ENCODE assay signal across 14 cellular contexts in the genomic region with DNA sequence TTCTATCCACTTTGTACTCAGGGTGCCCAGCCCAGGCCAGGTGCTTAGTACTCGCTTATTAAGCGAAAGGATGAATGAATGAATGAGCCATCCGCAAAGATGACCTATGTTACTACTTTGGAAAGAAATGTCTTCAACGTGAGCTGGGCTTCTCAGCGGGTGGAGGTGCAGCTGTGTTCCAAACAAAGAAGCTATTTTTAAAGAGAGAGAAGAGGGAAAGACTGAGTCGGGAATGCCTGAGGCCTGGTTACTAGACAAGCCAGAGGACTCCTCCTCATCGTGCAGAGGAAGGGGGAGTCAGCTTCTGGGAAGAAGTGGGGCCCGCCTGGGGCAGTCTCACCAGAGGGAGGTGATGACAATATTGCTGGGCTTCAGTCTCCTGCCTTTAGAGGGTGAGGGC. TPM values are rescaled to one million over a fixed set of nuclear protein-coding genes. Genes with fewer than 3 reads are reported as not detected.
DNase-seq lines count a peak whose midpoint lies in the region; ATAC-seq and TF ChIP-seq lines count a peak whose summit lies in the region.
"Had no signal": no experiment of that assay in that cellular context is flagged by ENCODE, and none has a peak within 500 bp of the region (broad histone marks: within the 10 kb centered on the region; RNA-seq: fewer than 3 reads in every experiment).

No MANE protein-coding gene starts in this region.

- no peaks in the 10 kb centered on the region for H3K36me3 ChIP-seq in heart left ventricle
- no peaks in the 10 kb centered on the region for H3K36me3 ChIP-seq in uterus
- H3K36me3 ChIP-seq: adrenal gland had no signal

- H3K4me3 ChIP-seq in heart left ventricle = no peak overlapping the region
- H3K4me3 ChIP-seq in right cardiac atrium (ENCODE audit: low read length) = no peak overlapping the region
- H3K4me3 ChIP-seq in uterus = no peak overlapping the region
- H3K4me3 ChIP-seq: adrenal gland had no signal

- H3K9me3 Mint-ChIP-seq in activated naive CD8-positive, alpha-beta T cell treated with anti-CD3 and anti-CD28 coated beads, Interleukin-2, amount 10 ng/mL, durations not matched to agents 7 days and 5 days = no peaks in the 10 kb centered on the region
- H3K9me3 Mint-ChIP-seq in naive thymus-derived CD8-positive, alpha-beta T cell = no peaks in the 10 kb centered on the region

- H3K27ac ChIP-seq in heart left ventricle (peak overlapping the region in 3 of 12 donors; percentile 18 to 61 (median 22)), right cardiac atrium (ENCODE audit: low read length) (no peak overlapping the region), uterus (peak overlapping the region; percentile 82 to 93)
- H3K27ac ChIP-seq: adrenal gland, RWPE1 had no signal

- no peak for TF ChIP-seq POLR2A in heart left ventricle (IDR thresholded peaks at IDR 0.05)
- TF ChIP-seq POLR2A in uterus (IDR thresholded peaks at IDR 0.05) = no peak

- peak in 3 of 4 donors; percentile 11 to 41 (median 33) for ATAC-seq in heart left ventricle
- ATAC-seq in right cardiac atrium = no peak
- no peak for ATAC-seq in activated naive CD8-positive, alpha-beta T cell treated with anti-CD3 and anti-CD28 coated beads, Interleukin-2, amount 10 ng/mL, durations not matched to agents 7 days and 5 days (ENCODE audit: low read depth)
- ATAC-seq in naive thymus-derived CD8-positive, alpha-beta T cell = no peak
- ATAC-seq in HG03378 (IDR thresholded peaks at IDR 0.05; ENCODE audit: unreplicated experiment) = no peak
- ATAC-seq in GM21447 (IDR thresholded peaks at IDR 0.05; ENCODE audit: unreplicated experiment) = no peak

- no peaks in the 10 kb centered on the region for H3K27me3 Mint-ChIP-seq in activated naive CD8-positive, alpha-beta T cell treated with anti-CD3 and anti-CD28 coated beads, Interleukin-2, amount 10 ng/mL, durations not matched to agents 7 days and 5 days
- H3K27me3 Mint-ChIP-seq in naive thymus-derived CD8-positive, alpha-beta T cell = no peaks in the 10 kb centered on the region

- peaks cover 0 to 11% (median 0%) of the 10 kb centered on the region in 12 donors for H3K9me3 ChIP-seq in heart left ventricle
- H3K9me3 ChIP-seq in right cardiac atrium (ENCODE audit: control insufficient read depth, low read length) = no peaks in the 10 kb centered on the region
- H3K9me3 ChIP-seq in uterus = no peaks in the 10 kb centered on the region
- H3K9me3 ChIP-seq: adrenal gland had no signal

- H3K27ac Mint-ChIP-seq in activated naive CD8-positive, alpha-beta T cell treated with anti-CD3 and anti-CD28 coated beads, Interleukin-2, amount 10 ng/mL, durations not matched to agents 7 days and 5 days = peak overlapping the region; percentile 94
- peak overlapping the region; percentile 81 to 98 (median 94) for H3K27ac Mint-ChIP-seq in naive thymus-derived CD8-positive, alpha-beta T cell

- POLR2A ChIA-PET in activated naive CD8-positive, alpha-beta T cell treated with anti-CD3 and anti-CD28 coated beads, Interleukin-2, amount 10 ng/mL, durations not matched to agents 7 days and 5 days (lab: Charles Lee) = interaction anchor here (1.0 to 4.6 kb wide), 8 partner anchors 9 to 92 kb away, joined by 3 to 44 read pairs (median 16); a partner anchor contains a TSS
- POLR2A ChIA-PET in naive thymus-derived CD8-positive, alpha-beta T cell (lab: Charles Lee) = interaction anchor here (0.6 to 6.6 kb wide), 17 partner anchors 10 to 102 kb away, joined by 3 to 70 read pairs (median 6); a partner anchor contains a TSS

- peaks cover 71% of the 10 kb centered on the region for H3K4me1 Mint-ChIP-seq in activated naive CD8-positive, alpha-beta T cell treated with anti-CD3 and anti-CD28 coated beads, Interleukin-2, amount 10 ng/mL, durations not matched to agents 7 days and 5 days
- H3K4me1 Mint-ChIP-seq in naive thymus-derived CD8-positive, alpha-beta T cell = peaks cover 39 to 87% (median 85%) of the 10 kb centered on the region in 4 donors

- peaks cover 30% of the 10 kb centered on the region for H3K36me3 Mint-ChIP-seq in activated naive CD8-positive, alpha-beta T cell treated with anti-CD3 and anti-CD28 coated beads, Interleukin-2, amount 10 ng/mL, durations not matched to agents 7 days and 5 days
- no peaks in the 10 kb centered on the region for H3K36me3 Mint-ChIP-seq in naive thymus-derived CD8-positive, alpha-beta T cell

- TF ChIP-seq CTCF in heart left ventricle (IDR thresholded peaks at IDR 0.05) (no peak), uterus (IDR thresholded peaks at IDR 0.05) (no peak)

- H3K27me3 ChIP-seq in heart left ventricle (no peaks in the 10 kb centered on the region), right cardiac atrium (ENCODE audit: control insufficient read depth, insufficient read depth) (no peaks in the 10 kb centered on the region), uterus (no peaks in the 10 kb centered on the region)
- H3K27me3 ChIP-seq: adrenal gland had no signal

- WGBS in heart left ventricle, 4 donors = 58 to 64% (median 63%) methylated on average over 8 of the region's 8 CpGs
- 66% methylated on average over 8 of the region's 8 CpGs for WGBS in right cardiac atrium

- peaks cover 0 to 30% (median 9%) of the 10 kb centered on the region in 12 donors for H3K4me1 ChIP-seq in heart left ventricle
- H3K4me1 ChIP-seq in right cardiac atrium (ENCODE audit: control insufficient read depth, insufficient read depth, low read length) = no peaks in the 10 kb centered on the region
- H3K4me1 ChIP-seq in uterus = peaks cover 8 to 9% of the 10 kb centered on the region in 2 donors
- H3K4me1 ChIP-seq: adrenal gland had no signal

- intact Hi-C loops in heart left ventricle (cut with DNase I) (no loop called here), right cardiac atrium (cut with DNase I) (no loop called here), uterus (cut with DNase I; ENCODE audit: low total_unique reads) (no loop called here)

- in situ Hi-C loops in ACHN (cut with HindIII; ENCODE audit: low pct_ligation_motif_present, low pct_unique_long_range_greater_than_20kb, low sequenced_read_pairs) = no loop called here

- no peak for DNase-seq in heart left ventricle
- DNase-seq in right cardiac atrium = no peak
- DNase-seq in activated naive CD8-positive, alpha-beta T cell treated with anti-CD3 and anti-CD28 coated beads, Interleukin-2, amount 10 ng/mL, durations not matched to agents 7 days and 5 days = no peak
- no peak for DNase-seq in naive thymus-derived CD8-positive, alpha-beta T cell
- DNase-seq in uterus = peak; percentile 25 to 26
- DNase-seq in ACHN = no peak
- DNase-seq: adrenal gland, hippocampal formation, NCI-H2227 treated with DMSO at 0.1 percent for 48 hours had no signal

- peak overlapping the region; percentile 78 for H3K4me3 Mint-ChIP-seq in activated naive CD8-positive, alpha-beta T cell treated with anti-CD3 and anti-CD28 coated beads, Interleukin-2, amount 10 ng/mL, durations not matched to agents 7 days and 5 days
- H3K4me3 Mint-ChIP-seq in naive thymus-derived CD8-positive, alpha-beta T cell = peak overlapping the region in 7 of 10 donors; percentile 36 to 87 (median 82)

RNA-seq across cellular contexts. Expression of a gene that starts 30.4 kb away (rescaled TPM):
- total RNA-seq in heart left ventricle = 1 to 10 TPM in 2 of 9 donors, under 1 TPM in 6, not detected in 1; 0.12 to 6.0 (median 0.23) TPM
- under 1 TPM in 1 of 2 donors, not detected in 1; 0.10 TPM for polyA plus RNA-seq in heart left ventricle
- total RNA-seq in right cardiac atrium = under 1 TPM; 0.25 to 0.72 (median 0.40) TPM
- 0.05 TPM for polyA plus RNA-seq in right cardiac atrium
- total RNA-seq in activated naive CD8-positive, alpha-beta T cell treated with anti-CD3 and anti-CD28 coated beads, Interleukin-2, amount 10 ng/mL, durations not matched to agents 7 days and 5 days = 100 to 1,000 TPM; 303 to 313 TPM
- total RNA-seq in naive thymus-derived CD8-positive, alpha-beta T cell = 100 to 1,000 TPM; 165 to 174 TPM
- 100 to 1,000 TPM; 136 to 227 (median 192) TPM for polyA plus RNA-seq in naive thymus-derived CD8-positive, alpha-beta T cell
- under 1 TPM in 3 of 4 donors, not detected in 1; under 0.01 to 0.14 (median 0.12) TPM for total RNA-seq in uterus
- total RNA-seq: lung microvascular endothelial cell had no signal
- polyA plus RNA-seq: BJ had no signal

Comparison
In these comparisons a context has a peak if more than half of its experiments do, and no peak if none do; other contexts are left out.
1. ATAC-seq: peak in heart left ventricle (3 of 4); none in right cardiac atrium (0 of 2), activated naive CD8-positive, alpha-beta T cell treated with anti-CD3 and anti-CD28 coated beads, Interleukin-2, amount 10 ng/mL, durations not matched to agents 7 days and 5 days (single experiment), naive thymus-derived CD8-positive, alpha-beta T cell (0 of 2), HG03378 (single experiment) and GM21447 (single experiment).
2. DNase-seq: peak in uterus (2 of 2); none in heart left ventricle (0 of 5), right cardiac atrium (0 of 3), activated naive CD8-positive, alpha-beta T cell treated with anti-CD3 and anti-CD28 coated beads, Interleukin-2, amount 10 ng/mL, durations not matched to agents 7 days and 5 days (single experiment), naive thymus-derived CD8-positive, alpha-beta T cell (0 of 10) and ACHN (single experiment).
3. RNA of a gene that starts 30.4 kb away (total RNA-seq): 303 to 313 TPM in activated naive CD8-positive, alpha-beta T cell treated with anti-CD3 and anti-CD28 coated beads, Interleukin-2, amount 10 ng/mL, durations not matched to agents 7 days and 5 days and 165 to 174 TPM in naive thymus-derived CD8-positive, alpha-beta T cell; 0.25 to 0.72 TPM in right cardiac atrium, 0.12 to 6.0 TPM in heart left ventricle and under 0.01 to 0.14 TPM in uterus; every median in the first group is over 10 times any median in the second.